ENCODE assay signal across 10 cellular contexts in the genomic region with DNA sequence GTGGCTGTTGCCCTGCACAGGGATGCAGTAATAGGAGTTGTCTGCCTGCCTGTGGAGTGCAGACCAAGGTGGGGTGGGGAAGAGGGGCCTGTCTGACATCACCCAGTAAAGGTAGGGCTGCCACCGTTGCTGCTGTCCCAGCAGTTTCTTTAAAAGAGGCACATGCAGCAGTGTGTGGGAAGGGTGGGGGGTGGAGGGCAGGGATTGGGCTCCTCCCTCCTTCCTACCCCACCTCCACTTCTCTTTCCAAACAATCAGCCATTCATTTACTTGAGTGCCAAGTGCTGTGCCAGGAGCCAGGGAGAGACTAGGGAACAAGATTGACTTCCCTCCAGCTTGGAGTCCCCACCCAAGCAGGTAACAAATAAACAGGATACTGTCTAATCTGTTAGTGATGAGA.
A peak's percentile ranks its signal among the peaks of the same experiment; 100 is the strongest.
DNase-seq lines count a peak whose midpoint lies in the region; ATAC-seq, FAIRE-seq and TF ChIP-seq lines count a peak whose summit lies in the region.
"Had no signal": no experiment of that assay in that cellular context is flagged by ENCODE, and none has a peak within 500 bp of the region (broad histone marks: within the 10 kb centered on the region; RNA-seq: fewer than 3 reads in every experiment).

No MANE protein-coding gene starts in this region.

- no peak overlapping the region for H3K14ac ChIP-seq in H9 (ENCODE audit: insufficient read depth, low read length)

- peak overlapping the region in 2 of 3 experiments; percentile 76 to 77; a peak in 5 of 7 replicates for H3K27ac Mint-ChIP-seq in H9
- H3K27ac Mint-ChIP-seq in stimulated activated memory B cell treated with anti-CD40 and anti-IgM and Interleukin-4, amounts not matched to agents 10 μg/mL and 1 μg/mL and 100 μg/mL, for 72 hours = peak overlapping the region; percentile 87

- no peak overlapping the region for H3K23ac ChIP-seq in H9 (ENCODE audit: insufficient read length, low read depth, low read length)

- H2AK5ac ChIP-seq in H9 (ENCODE audit: insufficient read length, low read length) = no peak overlapping the region

- H3K79me1 ChIP-seq in H9 (ENCODE audit: insufficient read depth, low read depth, low read length, poor library complexity, severe bottlenecking) = no peaks in the 10 kb centered on the region

- CTCF ChIA-PET in HepG2 (lab: Yijun Ruan, JAX; ENCODE audit: low intra/inter-chr PET ratio, low total read pairs) = no interaction called here

- peaks cover 35 to 46% of the 10 kb centered on the region in 2 experiments for H3K4me1 Mint-ChIP-seq in H9
- H3K4me1 Mint-ChIP-seq in stimulated activated memory B cell treated with anti-CD40 and anti-IgM and Interleukin-4, amounts not matched to agents 10 μg/mL and 1 μg/mL and 100 μg/mL, for 72 hours = peaks cover 69% of the 10 kb centered on the region

- no peak overlapping the region for H3K18ac ChIP-seq in H9 (ENCODE audit: insufficient read length, low read depth, low read length)

- H3K4ac ChIP-seq in H9 (ENCODE audit: low read depth, low read length) = no peak overlapping the region

- no peaks in the 10 kb centered on the region for H3K9me3 ChIP-seq in H9 (ENCODE audit: control insufficient read depth, low read depth, low read length)
- no peaks in the 10 kb centered on the region for H3K9me3 ChIP-seq in HepG2 (ENCODE audit: low read length)

- DNase-seq in H9 (no peak), HepG2 (ENCODE audit: low spot score) (no peak), ureter (ENCODE audit: low spot score) (no peak)
- no peak for DNase-seq in activated CD4-positive, alpha-beta T cell treated with anti-CD3 and anti-CD28 coated beads for 1 hour
- DNase-seq: amygdala; NCI-H510A treated with DMSO at 0.1 percent for 48 hours; stimulated activated CD4-positive, alpha-beta T cell treated with anti-CD3 and anti-CD28 coated beads, Interleukin-4, amount 100 ng/mL, for 1 hour had no signal

- ATAC-seq in SK-N-SH treated with all-trans-retinoic acid at 6 μM for 48 hours (peak; percentile 10; the same call in 2 of the 3 replicates), HepG2 (no peak; the same call in 2 of the 3 replicates), HG03108 (IDR thresholded peaks at IDR 0.05; ENCODE audit: unreplicated experiment) (no peak)
- ATAC-seq in stimulated activated memory B cell treated with anti-CD40 and anti-IgM and Interleukin-4, amounts not matched to agents 10 μg/mL and 1 μg/mL and 100 μg/mL, for 72 hours = no peak

- POLR2A ChIA-PET in HepG2 (lab: Yijun Ruan, JAX) = no interaction called here

- no peak overlapping the region for H2BK5ac ChIP-seq in H9 (ENCODE audit: insufficient read length, low read length)

- H3K4me3 ChIP-seq in HepG2 (replicated peaks in 1 of 3; ENCODE audit: insufficient read depth in 1 of 3, low read depth in 2 of 3, low read length in 3 of 3) = no peak overlapping the region

- no peak overlapping the region for H3T11ph ChIP-seq in H9 (ENCODE audit: low read length)

- BruUV-seq in HepG2 (replicated peaks; lab: Mats Ljungman, UMichigan) = no TSS peak

- H4K20me1 ChIP-seq in H9 (ENCODE audit: control insufficient read depth, insufficient read depth, insufficient read length) (no peaks in the 10 kb centered on the region), HepG2 (ENCODE audit: insufficient read depth, low read length) (peaks cover 10% of the 10 kb centered on the region)

- H4K91ac ChIP-seq in H9 (ENCODE audit: insufficient read length, low read depth, low read length) = no peak overlapping the region

- WGBS in H9 (ENCODE audit: extremely low coverage, insufficient read length, low lambda C conversion rate) = no CpG with 5 or more reads among the region's 1 CpG
- WGBS in HepG2 (ENCODE audit: low lambda C conversion rate) = 55% methylated on average over 1 of the region's 1 CpG

- no peak overlapping the region for H2BK20ac ChIP-seq in H9 (ENCODE audit: low read depth, low read length, poor library complexity, severe bottlenecking)

- intact Hi-C loops in HepG2 (cut with micrococcal nuclease; ENCODE audit: unreplicated experiment) = no loop called here

- peaks cover 6% of the 10 kb centered on the region; the same call in 1 of the 2 replicates for H3K79me2 ChIP-seq in H9 (ENCODE audit: insufficient read depth, low read length)
- H3K79me2 ChIP-seq in HepG2 (ENCODE audit: insufficient read depth, low read length) = peaks cover 62% of the 10 kb centered on the region

- no peaks in the 10 kb centered on the region for H3K9me3 Mint-ChIP-seq in H9
- no peaks in the 10 kb centered on the region for H3K9me3 Mint-ChIP-seq in stimulated activated memory B cell treated with anti-CD40 and anti-IgM and Interleukin-4, amounts not matched to agents 10 μg/mL and 1 μg/mL and 100 μg/mL, for 72 hours

- no peak overlapping the region for H4K5ac ChIP-seq in H9 (ENCODE audit: insufficient read length, low read depth, low read length)

- no peak for TF ChIP-seq RAD21 in HepG2 (CRISPR knock-in tag; IDR thresholded peaks at IDR 0.05)

- TF ChIP-seq EP300 in HepG2 (IDR thresholded peaks at IDR 0.05; ENCODE audit: low read depth in 2 of 2, low read length in 2 of 2) (no peak), HepG2 (CRISPR knock-in tag; IDR thresholded peaks at IDR 0.05; ENCODE audit: borderline replicate concordance) (no peak)

- H3K9ac ChIP-seq in H9 (ENCODE audit: extremely low read depth, insufficient read length, low read length) (no peak overlapping the region), HepG2 (ENCODE audit: insufficient read depth, low read depth, low read length) (no peak overlapping the region)

- no peak for TF ChIP-seq POLR2A in HepG2 (IDR thresholded peaks at IDR 0.05; ENCODE audit: insufficient read depth in 1 of 2, low read depth in 2 of 2, low read length in 2 of 2)

- in situ Hi-C loops in HepG2 (cut with HindIII; ENCODE audit: extremely low pct_ligation_motif_present, low pct_unique_long_range_greater_than_20kb) = no loop called here

- H3K4me1 ChIP-seq in H9 (ENCODE audit: insufficient read depth, low read length) = no peaks in the 10 kb centered on the region
- H3K4me1 ChIP-seq in HepG2 (ENCODE audit: insufficient read depth, low read length) = peaks cover 55% of the 10 kb centered on the region

- H3K4me2 ChIP-seq in H9 (ENCODE audit: insufficient read depth, insufficient read length, low read length) (no peak overlapping the region), HepG2 (ENCODE audit: low read depth, low read length) (no peak overlapping the region)

- FAIRE-seq in HepG2 (lab: Jason Lieb, UNC) = no peak

- no peaks in the 10 kb centered on the region for H3K27me3 ChIP-seq in H9 (ENCODE audit: insufficient read depth, low read length)
- H3K27me3 ChIP-seq in HepG2 (ENCODE audit: control insufficient read depth in 1 of 2, insufficient read depth in 2 of 2, low read length in 2 of 2) = no peaks in the 10 kb centered on the region

- H2AFZ ChIP-seq in H9 (ENCODE audit: low read length) = no peak overlapping the region
- no peak overlapping the region for H2AFZ ChIP-seq in HepG2 (ENCODE audit: low read length)

- H3K56ac ChIP-seq in H9 (ENCODE audit: insufficient read length, low read depth, low read length) = no peak overlapping the region

- peaks cover 2 to 6% of the 10 kb centered on the region in 2 experiments for H3K36me3 ChIP-seq in HepG2 (replicated peaks in 1 of 2; ENCODE audit: control insufficient read depth in 1 of 2, insufficient read depth in 2 of 2, low read length in 2 of 2)

- H3K27me3 Mint-ChIP-seq in H9 (ENCODE audit: low read depth) = no peaks in the 10 kb centered on the region
- H3K27me3 Mint-ChIP-seq in stimulated activated memory B cell treated with anti-CD40 and anti-IgM and Interleukin-4, amounts not matched to agents 10 μg/mL and 1 μg/mL and 100 μg/mL, for 72 hours = no peaks in the 10 kb centered on the region

- no peak overlapping the region for H3K4me3 Mint-ChIP-seq in H9
- no peak overlapping the region for H3K4me3 Mint-ChIP-seq in stimulated activated memory B cell treated with anti-CD40 and anti-IgM and Interleukin-4, amounts not matched to agents 10 μg/mL and 1 μg/mL and 100 μg/mL, for 72 hours

- no peak overlapping the region for H2BK120ac ChIP-seq in H9 (ENCODE audit: low read depth, low read length, poor library complexity, severe bottlenecking)

- H4K8ac ChIP-seq in H9 (replicated peaks; ENCODE audit: insufficient read length, low read depth, low read length) = no peak overlapping the region

- no peaks in the 10 kb centered on the region for H3K23me2 ChIP-seq in H9 (ENCODE audit: insufficient read length, low read depth, low read length, poor library complexity, severe bottlenecking)

- no peak overlapping the region for H3K27ac ChIP-seq in H9 (ENCODE audit: insufficient read length, low read depth, low read length)
- no peak overlapping the region for H3K27ac ChIP-seq in HepG2 (ENCODE audit: extremely low read length, insufficient read depth, low read length)

- TF ChIP-seq CTCF in H9 (conservative IDR thresholded peaks at IDR 0.05) (no peak), HepG2 (CRISPR knock-in tag; IDR thresholded peaks at IDR 0.05) (no peak)

- peaks cover 1 to 10% (median 9%) of the 10 kb centered on the region in 3 experiments; a peak in 4 of 7 replicates for H3K36me3 Mint-ChIP-seq in H9 (ENCODE audit: insufficient read depth in 1 of 3, low read depth in 3 of 3)
- H3K36me3 Mint-ChIP-seq in stimulated activated memory B cell treated with anti-CD40 and anti-IgM and Interleukin-4, amounts not matched to agents 10 μg/mL and 1 μg/mL and 100 μg/mL, for 72 hours = peaks cover 9% of the 10 kb centered on the region

- no peak overlapping the region for H2BK15ac ChIP-seq in H9 (ENCODE audit: low read depth, low read length)

- no peak overlapping the region for H2BK12ac ChIP-seq in H9 (ENCODE audit: insufficient read length, low read depth, low read length)

TF ChIP-seq in SK-N-SH treated with all-trans-retinoic acid at 6 μM for 48 hours, 23 proteins besides CTCF, POLR2A, EP300 and RAD21 (continues in another document):
- TF ChIP-seq PPARA (CRISPR knock-in tag; IDR thresholded peaks at IDR 0.05; ENCODE audit: borderline replicate concordance) (no peak), RARB (CRISPR knock-in tag; IDR thresholded peaks at IDR 0.05) (no peak), OSR1 (CRISPR knock-in tag; IDR thresholded peaks at IDR 0.05) (no peak)

TF ChIP-seq in HepG2, 621 proteins besides CTCF, POLR2A, EP300 and RAD21 (continues in another document):
- TF ChIP-seq FOXO1 (CRISPR knock-in tag; IDR thresholded peaks at IDR 0.05) = peak; percentile 6; the same call in 1 of the 2 replicates
